In the genomic region with DNA sequence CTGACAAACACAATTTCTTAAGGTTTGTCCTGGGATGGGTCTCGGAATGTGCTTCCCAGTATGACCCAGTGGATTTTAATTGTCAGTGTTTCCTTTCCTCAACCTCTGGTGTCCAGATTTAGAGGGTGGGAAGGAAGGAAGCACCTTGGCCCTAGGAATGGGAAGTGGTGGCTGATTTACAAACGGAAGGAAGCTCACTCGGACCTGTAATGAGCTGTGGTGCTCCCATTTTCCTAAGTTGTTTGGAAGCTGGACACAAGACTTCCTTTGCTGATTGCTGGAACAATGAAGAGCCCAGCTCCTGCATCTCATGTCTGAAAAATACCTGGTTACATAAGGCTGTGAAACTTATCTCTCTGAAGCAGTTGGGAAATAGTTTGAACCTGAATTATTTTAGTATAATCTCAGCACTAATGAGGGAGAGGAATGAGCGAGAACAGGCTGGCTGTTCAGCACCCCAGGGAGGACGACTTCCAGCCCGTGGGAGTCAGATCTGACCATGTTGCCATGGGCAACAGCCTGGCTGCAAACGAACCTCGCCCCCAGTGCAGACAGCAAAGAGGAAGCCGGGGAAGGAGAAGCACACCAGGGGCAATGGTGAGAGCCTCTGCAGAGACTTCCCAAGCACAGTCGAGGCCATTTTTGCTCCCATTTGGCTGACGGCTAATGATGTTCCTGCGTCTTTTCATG, we compare ENCODE assay signal across 13 cellular contexts.
DNase-seq lines count a peak whose midpoint lies in the region; ATAC-seq, FAIRE-seq and TF ChIP-seq lines count a peak whose summit lies in the region.
"Had no signal": no experiment of that assay in that cellular context is flagged by ENCODE, and none has a peak within 500 bp of the region (broad histone marks: within the 10 kb centered on the region; RNA-seq: fewer than 3 reads in every experiment).

No MANE protein-coding gene starts in this region.

- H3K27me3 Mint-ChIP-seq in activated T-helper 2 cell treated with anti-CD3 and anti-CD28 coated beads, Interferon-gamma antibody, Interleukin-2, Interleukin-4, amounts not matched to agents 10 μg/mL and 5 μg/mL and 100 μg/mL, durations not matched to agents 14 hours and 24 hours and 36 hours (ENCODE audit: low read depth) = peaks cover 4% of the 10 kb centered on the region

- H3K36me3 ChIP-seq in K562 (ENCODE audit: control insufficient read depth, insufficient read depth, low read length) = no peaks in the 10 kb centered on the region
- H3K36me3 ChIP-seq: SJSA1 had no signal

- H3K4me3 Mint-ChIP-seq in activated T-helper 2 cell treated with anti-CD3 and anti-CD28 coated beads, Interferon-gamma antibody, Interleukin-2, Interleukin-4, amounts not matched to agents 10 μg/mL and 5 μg/mL and 100 μg/mL, durations not matched to agents 14 hours and 24 hours and 36 hours (ENCODE audit: low read depth) = no peak overlapping the region
- H3K4me3 Mint-ChIP-seq: activated CD8-positive, alpha-beta T cell treated with anti-CD3 and anti-CD28 coated beads for 36 hours had no signal

- CTCF ChIA-PET in K562 (lab: Yijun Ruan, JAX; ENCODE audit: low intra/inter-chr PET ratio) = no interaction called here

- TF ChIP-seq EP300 in K562 (IDR thresholded peaks at IDR 0.05; ENCODE audit: low read length) = no peak

- no peak for TF ChIP-seq RAD21 in K562 (CRISPR knock-in tag; conservative IDR thresholded peaks at IDR 0.05 in 1 of 2, IDR thresholded peaks at IDR 0.05 in 1 of 2)

- no peak overlapping the region for H2AFZ ChIP-seq in K562 (ENCODE audit: low read depth, low read length)

- no peaks in the 10 kb centered on the region for H3K36me3 Mint-ChIP-seq in activated T-helper 2 cell treated with anti-CD3 and anti-CD28 coated beads, Interferon-gamma antibody, Interleukin-2, Interleukin-4, amounts not matched to agents 10 μg/mL and 5 μg/mL and 100 μg/mL, durations not matched to agents 14 hours and 24 hours and 36 hours (ENCODE audit: low read depth)

- no peak overlapping the region for H3K4me3 ChIP-seq in K562
- H3K4me3 ChIP-seq: A549, SJSA1 had no signal

- H3K79me2 ChIP-seq in K562 (ENCODE audit: control insufficient read depth, insufficient read depth, low read length) = no peaks in the 10 kb centered on the region

- H3K4me2 ChIP-seq in K562 (ENCODE audit: insufficient read depth, low read length) = no peak overlapping the region
- H3K4me2 ChIP-seq: A549 had no signal

- H3K4me1 Mint-ChIP-seq in activated T-helper 2 cell treated with anti-CD3 and anti-CD28 coated beads, Interferon-gamma antibody, Interleukin-2, Interleukin-4, amounts not matched to agents 10 μg/mL and 5 μg/mL and 100 μg/mL, durations not matched to agents 14 hours and 24 hours and 36 hours (ENCODE audit: low read depth) = peaks cover 2% of the 10 kb centered on the region

- no peaks in the 10 kb centered on the region for H3K9me1 ChIP-seq in K562 (ENCODE audit: control insufficient read depth, insufficient read depth, low read length)

- intact Hi-C loops in K562 (cut with micrococcal nuclease) = no loop called here
- intact Hi-C loops in sciatic nerve (cut with DNase I) = no loop called here
- intact Hi-C loops in activated T-helper 2 cell treated with anti-CD3 and anti-CD28 coated beads, Interferon-gamma antibody, Interleukin-2, Interleukin-4, amounts not matched to agents 10 μg/mL and 5 μg/mL and 100 μg/mL, durations not matched to agents 14 hours and 24 hours and 36 hours (cut with micrococcal nuclease) = no loop called here

- H3K27me3 ChIP-seq in K562 (ENCODE audit: control insufficient read depth in 2 of 2, insufficient read depth in 2 of 2, low read length in 2 of 2) = peaks cover 0 to 47% of the 10 kb centered on the region in 2 experiments; a peak in 4 of 5 replicates
- H3K27me3 ChIP-seq: SJSA1 had no signal

- no peak for FAIRE-seq in K562 (lab: Jason Lieb, UNC)
- FAIRE-seq: A549, keratinocyte had no signal

- in situ Hi-C loops in K562 (cut with MboI) = no loop called here

- H4K20me1 ChIP-seq in K562 (replicated peaks; ENCODE audit: control insufficient read depth, insufficient read depth, low read length) = no peaks in the 10 kb centered on the region

- no peak overlapping the region for H3K9ac ChIP-seq in K562 (ENCODE audit: insufficient read depth in 1 of 2, low read depth in 2 of 2, low read length in 2 of 2)

- no peak overlapping the region for H3K27ac ChIP-seq in K562 (ENCODE audit: extremely low read depth, low read depth, low read length)
- H3K27ac ChIP-seq: A549, SJSA1 had no signal

- no peak overlapping the region for H3K27ac Mint-ChIP-seq in activated T-helper 2 cell treated with anti-CD3 and anti-CD28 coated beads, Interferon-gamma antibody, Interleukin-2, Interleukin-4, amounts not matched to agents 10 μg/mL and 5 μg/mL and 100 μg/mL, durations not matched to agents 14 hours and 24 hours and 36 hours
- H3K27ac Mint-ChIP-seq: activated CD8-positive, alpha-beta T cell treated with anti-CD3 and anti-CD28 coated beads for 36 hours had no signal

- POLR2A ChIA-PET in K562 (lab: Yijun Ruan, JAX) = no interaction called here

- no peaks in the 10 kb centered on the region for H3K4me1 ChIP-seq in K562 (replicated peaks in 1 of 2; ENCODE audit: control insufficient read depth in 2 of 2, insufficient read depth in 2 of 2, low read length in 2 of 2)
- H3K4me1 ChIP-seq: A549, SJSA1 had no signal

- no peak for TF ChIP-seq CTCF in K562 (IDR thresholded peaks at IDR 0.05 in 2 of 3, conservative IDR thresholded peaks at IDR 0.05 in 1 of 3; ENCODE audit: insufficient read depth in 2 of 3, low read depth in 1 of 3, low read length in 3 of 3)

- DNase-seq in NCI-H1417 (lab: John Stamatoyannopoulos, UW) (peak in 2 of 3 experiments; percentile 31 to 43), NCI-H1417 treated with DMSO at 0.1 percent for 48 hours (lab: John Stamatoyannopoulos, UW) (no peak), K562 (ENCODE audit: extremely low read depth in 1 of 4, low spot score in 3 of 4) (peak in 1 of 4 experiments; percentile 8), iris pigment epithelial cell (ENCODE audit: low read depth) (peak; percentile 8), sciatic nerve (ENCODE audit: low spot score) (no peak), DMS114 treated with DMSO at 0.1 percent for 48 hours (lab: John Stamatoyannopoulos, UW; ENCODE audit: unreplicated experiment) (no peak)
- no peak for DNase-seq in activated T-helper 2 cell treated with anti-CD3 and anti-CD28 coated beads, Interferon-gamma antibody, Interleukin-2, Interleukin-4, amounts not matched to agents 10 μg/mL and 5 μg/mL and 100 μg/mL, durations not matched to agents 14 hours and 24 hours and 36 hours (ENCODE audit: low spot score)
- DNase-seq: activated CD8-positive, alpha-beta T cell treated with anti-CD3 and anti-CD28 coated beads for 36 hours; NCI-H2029 had no signal

- ATAC-seq in K562 (no peak), sciatic nerve (peak; percentile 45), HG02588 (IDR thresholded peaks at IDR 0.05; ENCODE audit: unreplicated experiment) (no peak)
- ATAC-seq: A549; activated CD8-positive, alpha-beta T cell treated with anti-CD3 and anti-CD28 coated beads for 36 hours had no signal

- BruUV-seq in K562 (replicated peaks; lab: Mats Ljungman, UMichigan) = no TSS peak

- under 1% methylated on average over 12 of the region's 12 CpGs for whole genome bisulfite sequencing in K562 (ENCODE audit: insufficient coverage, low coverage, missing lambda C conversion rate)

- no peak for TF ChIP-seq POLR2A in K562 (conservative IDR thresholded peaks at IDR 0.05)

- H3K9me3 ChIP-seq in K562 (replicated peaks; ENCODE audit: control insufficient read depth, insufficient read depth, low read depth, low read length) = no peaks in the 10 kb centered on the region
- H3K9me3 ChIP-seq: A549, SJSA1 had no signal

- H3K9me3 Mint-ChIP-seq in activated T-helper 2 cell treated with anti-CD3 and anti-CD28 coated beads, Interferon-gamma antibody, Interleukin-2, Interleukin-4, amounts not matched to agents 10 μg/mL and 5 μg/mL and 100 μg/mL, durations not matched to agents 14 hours and 24 hours and 36 hours = no peaks in the 10 kb centered on the region
- H3K9me3 Mint-ChIP-seq: activated CD8-positive, alpha-beta T cell treated with anti-CD3 and anti-CD28 coated beads for 36 hours had no signal

TF ChIP-seq in K562, 482 proteins besides CTCF, POLR2A, EP300 and RAD21:
- TF ChIP-seq RFX1 (IDR thresholded peaks at IDR 0.05) (peak; percentile 62), PHB (CRISPR knock-in tag; IDR thresholded peaks at IDR 0.05) (no peak), CAMTA2 (CRISPR knock-in tag; conservative IDR thresholded peaks at IDR 0.05) (no peak)
- TF ChIP-seq, protein P1, sequence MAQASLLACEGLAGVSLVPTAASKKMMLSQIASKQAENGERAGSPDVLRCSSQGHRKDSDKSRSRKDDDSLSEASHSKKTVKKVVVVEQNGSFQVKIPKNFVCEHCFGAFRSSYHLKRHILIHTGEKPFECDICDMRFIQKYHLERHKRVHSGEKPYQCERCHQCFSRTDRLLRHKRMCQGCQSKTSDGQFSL (CRISPR knock-in tag; IDR thresholded peaks at IDR 0.05) = no peak
- TF ChIP-seq, protein P1 (tag; IDR thresholded peaks at IDR 0.05) = no peak

Comparison
In these comparisons a context has a peak if more than half of its experiments do, and no peak if none do; other contexts are left out.
1. DNase-seq: peak in NCI-H1417 (2 of 3) and iris pigment epithelial cell (single experiment); none in NCI-H1417 treated with DMSO at 0.1 percent for 48 hours (single experiment), sciatic nerve (single experiment), activated T-helper 2 cell treated with anti-CD3 and anti-CD28 coated beads, Interferon-gamma antibody, Interleukin-2, Interleukin-4, amounts not matched to agents 10 μg/mL and 5 μg/mL and 100 μg/mL, durations not matched to agents 14 hours and 24 hours and 36 hours (single experiment) and DMS114 treated with DMSO at 0.1 percent for 48 hours (single experiment).